8 cellular contexts compared by ENCODE assay signal in genomic region chr22:42069801-42070516, GRCh38. TPM values are rescaled to one million over a fixed set of nuclear protein-coding genes. Genes with fewer than 3 reads are reported as not detected.
DNase-seq lines count a peak whose midpoint lies in the region; ATAC-seq and TF ChIP-seq lines count a peak whose summit lies in the region.

No MANE protein-coding gene starts in this region.

- POLR2A ChIA-PET in activated CD4-positive, alpha-beta memory T cell treated with anti-CD3 and anti-CD28 coated beads for 36 hours (lab: Charles Lee): interaction anchor here (0.5 to 2.6 kb wide), 10 partner anchors 10 to 269 kb away, joined by 3 to 19 read pairs (median 4); partner anchors contain the start of genes CCDC134, CENPM, NDUFA6 and SMDT1

- peak overlapping the region; percentile 89 for H3K27ac Mint-ChIP-seq in activated CD4-positive, alpha-beta memory T cell treated with anti-CD3 and anti-CD28 coated beads for 36 hours

- H3K36me3 ChIP-seq in heart left ventricle: peaks cover 0 to 41% (median 24%) of the 10 kb centered on the region in 9 donors

- no peak for DNase-seq in activated CD4-positive, alpha-beta memory T cell treated with anti-CD3 and anti-CD28 coated beads for 36 hours
- DNase-seq in heart left ventricle (no peak), retinal pigment epithelial cell (ENCODE audit: low read depth) (no peak), retina (no peak), 8988T (no peak)
- no peak for DNase-seq in effector CD4-positive, alpha-beta T cell

- ATAC-seq in GM18868 (IDR thresholded peaks at IDR 0.05; ENCODE audit: unreplicated experiment) (peak; percentile 17), HG03280 (IDR thresholded peaks at IDR 0.05; ENCODE audit: unreplicated experiment) (peak; percentile 29), heart left ventricle (peak; percentile 0 to 28 (median 2))

- H3K27ac ChIP-seq in heart left ventricle: peak overlapping the region; percentile 51 to 94 (median 86)

- H3K4me1 Mint-ChIP-seq in activated CD4-positive, alpha-beta memory T cell treated with anti-CD3 and anti-CD28 coated beads for 36 hours (ENCODE audit: low read depth): peaks cover 26% of the 10 kb centered on the region

- CTCF ChIA-PET in activated CD4-positive, alpha-beta memory T cell treated with anti-CD3 and anti-CD28 coated beads for 36 hours (lab: Charles Lee): interaction anchor here (0.7 to 1.6 kb wide), 6 partner anchors 20 to 374 kb away, joined by 3 to 5 read pairs (median 4); partner anchors contain the start of gene NDUFA6

- TF ChIP-seq POLR2A in heart left ventricle (IDR thresholded peaks at IDR 0.05): no peak

- intact Hi-C loops in activated CD4-positive, alpha-beta memory T cell treated with anti-CD3 and anti-CD28 coated beads for 36 hours (cut with micrococcal nuclease): loop anchor here (1.0 to 5.0 kb wide), 5 partner anchors 20 to 288 kb away; partner anchors contain the start of genes CENPM, NDUFA6 and SEPTIN3
- intact Hi-C loops in heart left ventricle (cut with DNase I): loop anchor here in 4 of 10 donors (1.0 to 10.0 kb wide), 5 partner anchors 20 to 385 kb away; partner anchors contain the start of genes NDUFA6 (in 1 of the 4), SNU13 (in 1 of the 4), SREBF2 (in 1 of the 4) and TCF20 (in 1 of the 4)

- no peak for TF ChIP-seq CTCF in heart left ventricle (IDR thresholded peaks at IDR 0.05)
- no peak for TF ChIP-seq CTCF in retinal pigment epithelial cell (conservative IDR thresholded peaks at IDR 0.05; ENCODE audit: low read depth, low read length)

- H3K4me3 ChIP-seq in heart left ventricle: peak overlapping the region; percentile 37 to 98 (median 68)
- H3K4me3 ChIP-seq in retinal pigment epithelial cell (ENCODE audit: low read length): peak overlapping the region; percentile 64

- H3K27me3 ChIP-seq in heart left ventricle: no peaks in the 10 kb centered on the region

- no peaks in the 10 kb centered on the region for H3K27me3 Mint-ChIP-seq in activated CD4-positive, alpha-beta memory T cell treated with anti-CD3 and anti-CD28 coated beads for 36 hours

- peak overlapping the region; percentile 88 for H3K4me3 Mint-ChIP-seq in activated CD4-positive, alpha-beta memory T cell treated with anti-CD3 and anti-CD28 coated beads for 36 hours

- peaks cover 16% of the 10 kb centered on the region for H3K36me3 Mint-ChIP-seq in activated CD4-positive, alpha-beta memory T cell treated with anti-CD3 and anti-CD28 coated beads for 36 hours

- 16 to 23% (median 16%) methylated on average over 19 of the region's 19 CpGs for WGBS in heart left ventricle, 4 donors

- peaks cover 3 to 52% (median 32%) of the 10 kb centered on the region in 12 donors for H3K4me1 ChIP-seq in heart left ventricle

- no peaks in the 10 kb centered on the region for H3K9me3 ChIP-seq in heart left ventricle

- no peaks in the 10 kb centered on the region for H3K9me3 Mint-ChIP-seq in activated CD4-positive, alpha-beta memory T cell treated with anti-CD3 and anti-CD28 coated beads for 36 hours

RNA-seq across cellular contexts. Expression of gene NAGA, which starts 0.7 kb away (rescaled TPM):
- 10 to 100 TPM; 28.9 to 30.5 TPM for total RNA-seq in activated CD4-positive, alpha-beta memory T cell treated with anti-CD3 and anti-CD28 coated beads for 36 hours
- total RNA-seq in heart left ventricle: 10 to 100 TPM; 10.6 to 48.3 (median 13.8) TPM
- polyA plus RNA-seq in heart left ventricle: 10 to 100 TPM in 1 of 2 donors, 1 to 10 TPM in 1; 5.2 to 14.7 TPM

RNA-seq across cellular contexts. Expression of gene PHETA2, which starts 4.1 kb away (rescaled TPM):
- total RNA-seq in activated CD4-positive, alpha-beta memory T cell treated with anti-CD3 and anti-CD28 coated beads for 36 hours: 1 to 10 TPM; 2.7 to 2.8 TPM
- total RNA-seq in heart left ventricle: 1 to 10 TPM; 1.8 to 6.9 (median 4.7) TPM
- polyA plus RNA-seq in heart left ventricle: 1 to 10 TPM; 2.6 to 6.3 TPM

RNA-seq across cellular contexts. Expression of gene SMDT1, which starts 9.5 kb away (rescaled TPM):
- total RNA-seq in activated CD4-positive, alpha-beta memory T cell treated with anti-CD3 and anti-CD28 coated beads for 36 hours: 10 to 100 TPM; 59.5 to 59.9 TPM
- 100 to 1,000 TPM in 7 of 9 donors, 10 to 100 TPM in 2; 15.3 to 179 (median 115) TPM for total RNA-seq in heart left ventricle
- 100 to 1,000 TPM; 121 to 235 TPM for polyA plus RNA-seq in heart left ventricle

RNA-seq across cellular contexts. Expression of gene NDUFA6, which starts 20.6 kb away (rescaled TPM):
- total RNA-seq in activated CD4-positive, alpha-beta memory T cell treated with anti-CD3 and anti-CD28 coated beads for 36 hours: 100 to 1,000 TPM; 124 to 129 TPM
- total RNA-seq in heart left ventricle: 100 to 1,000 TPM; 159 to 294 (median 255) TPM
- 100 to 1,000 TPM; 314 to 601 TPM for polyA plus RNA-seq in heart left ventricle
